Comparison of ENCODE assay signal across 1 cellular context in genomic region chr11:15774021-15774862, GRCh38.
TF ChIP-seq lines count a peak whose summit lies in the region.

No MANE protein-coding gene starts in this region.

TF ChIP-seq in HepG2, 621 proteins besides CTCF, POLR2A, EP300 and RAD21:
- TF ChIP-seq PLRG1 (conservative IDR thresholded peaks at IDR 0.05) (no peak), MYNN (CRISPR knock-in tag; IDR thresholded peaks at IDR 0.05; ENCODE audit: low read depth) (no peak), ZMYM3 (CRISPR knock-in tag; IDR thresholded peaks at IDR 0.05) (no peak), MAFF (IDR thresholded peaks at IDR 0.05; ENCODE audit: low read depth, low read length) (peak; percentile 65), ZNF496 (CRISPR knock-in tag; IDR thresholded peaks at IDR 0.05; ENCODE audit: insufficient replicate concordance) (no peak), MAFK (conservative IDR thresholded peaks at IDR 0.05 in 1 of 2, IDR thresholded peaks at IDR 0.05 in 1 of 2; ENCODE audit: low read length in 2 of 2) (peak in 1 of 2 experiments; percentile 61; a peak in 3 of 4 replicates), DNMT3B (CRISPR knock-in tag; conservative IDR thresholded peaks at IDR 0.05) (no peak), ZNF569 (CRISPR knock-in tag; IDR thresholded peaks at IDR 0.05; ENCODE audit: borderline replicate concordance) (no peak), ZNF672 (CRISPR knock-in tag; IDR thresholded peaks at IDR 0.05) (no peak), ZNF557 (CRISPR knock-in tag; IDR thresholded peaks at IDR 0.05) (no peak), ZNF766 (CRISPR knock-in tag; IDR thresholded peaks at IDR 0.05; ENCODE audit: borderline replicate concordance) (no peak)
- TF ChIP-seq, protein P1, sequence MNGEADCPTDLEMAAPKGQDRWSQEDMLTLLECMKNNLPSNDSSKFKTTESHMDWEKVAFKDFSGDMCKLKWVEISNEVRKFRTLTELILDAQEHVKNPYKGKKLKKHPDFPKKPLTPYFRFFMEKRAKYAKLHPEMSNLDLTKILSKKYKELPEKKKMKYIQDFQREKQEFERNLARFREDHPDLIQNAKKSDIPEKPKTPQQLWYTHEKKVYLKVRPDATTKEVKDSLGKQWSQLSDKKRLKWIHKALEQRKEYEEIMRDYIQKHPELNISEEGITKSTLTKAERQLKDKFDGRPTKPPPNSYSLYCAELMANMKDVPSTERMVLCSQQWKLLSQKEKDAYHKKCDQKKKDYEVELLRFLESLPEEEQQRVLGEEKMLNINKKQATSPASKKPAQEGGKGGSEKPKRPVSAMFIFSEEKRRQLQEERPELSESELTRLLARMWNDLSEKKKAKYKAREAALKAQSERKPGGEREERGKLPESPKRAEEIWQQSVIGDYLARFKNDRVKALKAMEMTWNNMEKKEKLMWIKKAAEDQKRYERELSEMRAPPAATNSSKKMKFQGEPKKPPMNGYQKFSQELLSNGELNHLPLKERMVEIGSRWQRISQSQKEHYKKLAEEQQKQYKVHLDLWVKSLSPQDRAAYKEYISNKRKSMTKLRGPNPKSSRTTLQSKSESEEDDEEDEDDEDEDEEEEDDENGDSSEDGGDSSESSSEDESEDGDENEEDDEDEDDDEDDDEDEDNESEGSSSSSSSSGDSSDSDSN (CRISPR knock-in tag; IDR thresholded peaks at IDR 0.05) = no peak
